ENCODE assay signal across 20 cellular contexts in the genomic region with DNA sequence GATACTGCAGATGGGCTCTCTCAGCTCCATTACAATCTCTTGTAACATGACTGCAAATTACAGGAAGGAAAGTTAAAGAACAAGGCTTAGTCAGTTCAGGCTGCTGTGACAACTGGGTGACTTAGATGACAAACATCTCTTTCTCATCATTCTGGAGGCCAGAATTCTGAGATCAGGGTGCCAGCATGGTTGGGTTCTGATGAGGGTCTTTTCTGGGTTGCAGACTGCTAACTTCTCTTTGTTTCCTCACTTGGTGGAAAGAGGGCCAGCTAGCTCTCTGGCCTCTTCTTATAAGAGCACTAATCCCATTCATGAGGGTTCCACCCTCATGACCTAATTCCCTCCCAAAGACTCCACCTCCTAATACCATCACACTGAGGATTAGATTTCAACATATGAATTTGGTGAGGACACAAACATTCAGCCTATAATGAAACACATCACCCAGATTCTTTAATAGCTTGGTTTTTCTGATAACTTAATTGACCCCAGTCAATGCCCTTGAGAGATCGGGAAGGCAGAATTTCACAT.
"Had no signal": no experiment of that assay in that cellular context is flagged by ENCODE, and none has a peak within 500 bp of the region (broad histone marks: within the 10 kb centered on the region; RNA-seq: fewer than 3 reads in every experiment).

No MANE protein-coding gene starts in this region.

- H3K4me1 ChIP-seq: left lung, thyroid gland had no signal

- H3K4me3 Mint-ChIP-seq: activated CD4-positive, alpha-beta T cell treated with anti-CD3 and anti-CD28 coated beads, Interleukin-2, amount 10 ng/mL, durations not matched to agents 24 days and 14 days; activated CD8-positive, alpha-beta T cell treated with anti-CD3 and anti-CD28 coated beads for 36 hours; activated naive CD4-positive, alpha-beta T cell treated with anti-CD3 and anti-CD28 coated beads for 36 hours; activated naive CD8-positive, alpha-beta T cell treated with anti-CD3 and anti-CD28 coated beads, Interleukin-2, amount 50 U/mL, for 24 hours; activated T-helper 17 cell treated with anti-CD3 and anti-CD28 coated beads, Interleukin-2, amount 50 U/mL, for 72 hours; dendritic cell treated with granulocyte-macrophage colony-stimulating factor and Interleukin-4, amounts not matched to agents 40 ng/mL and 50 ng/mL, for 4 days; nephron progenitor cell; T-cell had no signal

- H3K4me1 Mint-ChIP-seq: activated CD4-positive, alpha-beta T cell treated with anti-CD3 and anti-CD28 coated beads, Interleukin-2, amount 10 ng/mL, durations not matched to agents 24 days and 14 days; activated naive CD8-positive, alpha-beta T cell treated with anti-CD3 and anti-CD28 coated beads, Interleukin-2, amount 50 U/mL, for 24 hours; activated T-helper 17 cell treated with anti-CD3 and anti-CD28 coated beads, Interleukin-2, amount 50 U/mL, for 72 hours; nephron progenitor cell; T-cell had no signal

- H3K27ac ChIP-seq: left lung, thyroid gland had no signal

- H3K4me3 ChIP-seq: left lung, thyroid gland had no signal

- H3K9me3 Mint-ChIP-seq: activated CD4-positive, alpha-beta T cell treated with anti-CD3 and anti-CD28 coated beads, Interleukin-2, amount 10 ng/mL, durations not matched to agents 24 days and 14 days; activated CD8-positive, alpha-beta T cell treated with anti-CD3 and anti-CD28 coated beads for 36 hours; activated naive CD4-positive, alpha-beta T cell treated with anti-CD3 and anti-CD28 coated beads for 36 hours; activated naive CD8-positive, alpha-beta T cell treated with anti-CD3 and anti-CD28 coated beads, Interleukin-2, amount 50 U/mL, for 24 hours; activated T-helper 17 cell treated with anti-CD3 and anti-CD28 coated beads, Interleukin-2, amount 50 U/mL, for 72 hours; dendritic cell treated with granulocyte-macrophage colony-stimulating factor and Interleukin-4, amounts not matched to agents 40 ng/mL and 50 ng/mL, for 4 days; nephron progenitor cell; T-cell had no signal

- DNase-seq: activated CD4-positive, alpha-beta T cell treated with anti-CD3 and anti-CD28 coated beads, Interleukin-2, amount 10 ng/mL, durations not matched to agents 24 days and 14 days; activated CD8-positive, alpha-beta T cell treated with anti-CD3 and anti-CD28 coated beads for 36 hours; activated naive CD4-positive, alpha-beta T cell treated with anti-CD3 and anti-CD28 coated beads for 36 hours; activated naive CD8-positive, alpha-beta T cell treated with anti-CD3 and anti-CD28 coated beads, Interleukin-2, amount 50 U/mL, for 24 hours; activated T-cell treated with anti-CD3 and anti-CD28 coated beads, Interleukin-2, amount 50 U/mL, for 1 hour; effector CD8-positive, alpha-beta T cell; foreskin melanocyte; head of caudate nucleus; kidney; left lung; midbrain; nephron progenitor cell; occipital lobe; retina; stimulated activated CD4-positive, alpha-beta T cell treated with anti-CD3 and anti-CD28 coated beads, Interleukin-2, amount 100 ng/mL, for 24 hours; stimulated activated naive CD4-positive, alpha-beta T cell treated with Interleukin-2 at 50 U/mL for 16 hours; T-cell; thyroid gland had no signal

- H3K27me3 ChIP-seq: left lung, thyroid gland had no signal

- H3K36me3 Mint-ChIP-seq: T-cell had no signal

- H3K36me3 ChIP-seq: left lung, thyroid gland had no signal

- H3K27ac Mint-ChIP-seq: activated CD4-positive, alpha-beta T cell treated with anti-CD3 and anti-CD28 coated beads, Interleukin-2, amount 10 ng/mL, durations not matched to agents 24 days and 14 days; activated CD8-positive, alpha-beta T cell treated with anti-CD3 and anti-CD28 coated beads for 36 hours; activated naive CD4-positive, alpha-beta T cell treated with anti-CD3 and anti-CD28 coated beads for 36 hours; activated naive CD8-positive, alpha-beta T cell treated with anti-CD3 and anti-CD28 coated beads, Interleukin-2, amount 50 U/mL, for 24 hours; activated T-helper 17 cell treated with anti-CD3 and anti-CD28 coated beads, Interleukin-2, amount 50 U/mL, for 72 hours; dendritic cell treated with granulocyte-macrophage colony-stimulating factor and Interleukin-4, amounts not matched to agents 40 ng/mL and 50 ng/mL, for 4 days; nephron progenitor cell; T-cell had no signal

- H3K9me3 ChIP-seq: left lung, thyroid gland had no signal
